3 cellular contexts compared by ENCODE assay signal in the genomic region with DNA sequence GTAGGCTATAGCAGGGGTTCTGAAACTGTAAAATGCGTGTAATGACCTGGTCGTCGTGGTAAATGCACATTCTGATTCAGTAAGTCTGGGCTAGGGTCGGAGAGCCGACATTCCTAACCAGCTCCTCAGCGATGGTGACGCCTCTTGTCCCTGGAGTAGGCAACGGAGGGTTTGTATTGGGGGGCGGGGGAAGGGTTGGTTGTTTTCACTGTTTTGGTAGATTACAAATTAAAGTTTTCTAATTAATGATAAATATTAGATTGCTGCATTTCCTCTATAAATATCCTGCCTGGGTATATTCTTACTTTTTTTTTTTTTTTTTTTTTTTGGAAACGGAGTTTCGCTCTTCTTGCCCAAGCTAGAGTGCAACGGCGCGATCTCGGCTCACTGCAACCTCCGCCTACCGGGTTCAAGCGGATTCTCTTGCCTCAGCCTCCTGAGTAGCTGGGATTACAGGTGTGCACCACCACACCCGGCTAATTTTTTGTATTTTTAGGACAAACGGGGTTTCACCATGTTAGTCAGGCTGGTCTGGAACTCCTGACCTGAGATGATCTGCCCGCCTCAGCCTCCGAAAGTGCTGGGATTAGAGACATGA.
A peak's percentile ranks its signal among the peaks of the same experiment; 100 is the strongest.
TF ChIP-seq lines count a peak whose summit lies in the region.

No MANE protein-coding gene starts in this region.

TF ChIP-seq in SK-N-SH, 30 proteins besides CTCF, POLR2A, EP300 and RAD21:
- TF ChIP-seq FOXJ3 (CRISPR knock-in tag; IDR thresholded peaks at IDR 0.05) (no peak), CHD2 (IDR thresholded peaks at IDR 0.05; ENCODE audit: low read length, partially characterized antibody) (no peak), REST (IDR thresholded peaks at IDR 0.05; ENCODE audit: low read depth, low read length) (no peak), EZH2phosphoT487 (IDR thresholded peaks at IDR 0.05; ENCODE audit: borderline replicate concordance, low read depth) (no peak), MAX (IDR thresholded peaks at IDR 0.05; ENCODE audit: low read depth) (no peak), FOSL2 (IDR thresholded peaks at IDR 0.05; ENCODE audit: borderline replicate concordance, low read depth) (no peak), TAF1 (IDR thresholded peaks at IDR 0.05; ENCODE audit: borderline replicate concordance, low read depth, low read length) (no peak)
- TF ChIP-seq, protein P1, sequence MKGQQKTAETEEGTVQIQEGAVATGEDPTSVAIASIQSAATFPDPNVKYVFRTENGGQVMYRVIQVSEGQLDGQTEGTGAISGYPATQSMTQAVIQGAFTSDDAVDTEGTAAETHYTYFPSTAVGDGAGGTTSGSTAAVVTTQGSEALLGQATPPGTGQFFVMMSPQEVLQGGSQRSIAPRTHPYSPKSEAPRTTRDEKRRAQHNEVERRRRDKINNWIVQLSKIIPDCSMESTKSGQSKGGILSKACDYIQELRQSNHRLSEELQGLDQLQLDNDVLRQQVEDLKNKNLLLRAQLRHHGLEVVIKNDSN (IDR thresholded peaks at IDR 0.05; ENCODE audit: borderline replicate concordance, low read depth): no peak
- TF ChIP-seq, protein P2, sequence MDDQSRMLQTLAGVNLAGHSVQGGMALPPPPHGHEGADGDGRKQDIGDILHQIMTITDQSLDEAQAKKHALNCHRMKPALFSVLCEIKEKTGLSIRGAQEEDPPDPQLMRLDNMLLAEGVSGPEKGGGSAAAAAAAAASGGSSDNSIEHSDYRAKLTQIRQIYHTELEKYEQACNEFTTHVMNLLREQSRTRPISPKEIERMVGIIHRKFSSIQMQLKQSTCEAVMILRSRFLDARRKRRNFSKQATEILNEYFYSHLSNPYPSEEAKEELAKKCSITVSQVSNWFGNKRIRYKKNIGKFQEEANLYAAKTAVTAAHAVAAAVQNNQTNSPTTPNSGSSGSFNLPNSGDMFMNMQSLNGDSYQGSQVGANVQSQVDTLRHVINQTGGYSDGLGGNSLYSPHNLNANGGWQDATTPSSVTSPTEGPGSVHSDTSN (IDR thresholded peaks at IDR 0.05): no peak

TF ChIP-seq in SK-N-SH treated with all-trans-retinoic acid at 6 μM for 48 hours, 23 proteins besides CTCF, POLR2A, EP300 and RAD21 (continues in another document):
- TF ChIP-seq TSHZ2 (CRISPR knock-in tag; IDR thresholded peaks at IDR 0.05): no peak
- TF ChIP-seq RARB (CRISPR knock-in tag; IDR thresholded peaks at IDR 0.05): no peak
- TF ChIP-seq ZNF70 (CRISPR knock-in tag; IDR thresholded peaks at IDR 0.05): no peak
- TF ChIP-seq GLIS3 (CRISPR knock-in tag; IDR thresholded peaks at IDR 0.05): no peak
- TF ChIP-seq TCF4 (CRISPR knock-in tag; IDR thresholded peaks at IDR 0.05; ENCODE audit: borderline replicate concordance): no peak
- TF ChIP-seq, protein P3, sequence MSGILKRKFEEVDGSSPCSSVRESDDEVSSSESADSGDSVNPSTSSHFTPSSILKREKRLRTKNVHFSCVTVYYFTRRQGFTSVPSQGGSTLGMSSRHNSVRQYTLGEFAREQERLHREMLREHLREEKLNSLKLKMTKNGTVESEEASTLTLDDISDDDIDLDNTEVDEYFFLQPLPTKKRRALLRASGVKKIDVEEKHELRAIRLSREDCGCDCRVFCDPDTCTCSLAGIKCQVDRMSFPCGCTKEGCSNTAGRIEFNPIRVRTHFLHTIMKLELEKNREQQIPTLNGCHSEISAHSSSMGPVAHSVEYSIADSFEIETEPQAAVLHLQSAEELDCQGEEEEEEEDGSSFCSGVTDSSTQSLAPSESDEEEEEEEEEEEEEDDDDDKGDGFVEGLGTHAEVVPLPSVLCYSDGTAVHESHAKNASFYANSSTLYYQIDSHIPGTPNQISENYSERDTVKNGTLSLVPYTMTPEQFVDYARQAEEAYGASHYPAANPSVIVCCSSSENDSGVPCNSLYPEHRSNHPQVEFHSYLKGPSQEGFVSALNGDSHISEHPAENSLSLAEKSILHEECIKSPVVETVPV (CRISPR knock-in tag; IDR thresholded peaks at IDR 0.05): no peak
- no peak for TF ChIP-seq TOX (CRISPR knock-in tag; IDR thresholded peaks at IDR 0.05; ENCODE audit: borderline replicate concordance)
- no peak for TF ChIP-seq BACH2 (CRISPR knock-in tag; IDR thresholded peaks at IDR 0.05; ENCODE audit: borderline replicate concordance)
- no peak for TF ChIP-seq PPARA (CRISPR knock-in tag; IDR thresholded peaks at IDR 0.05; ENCODE audit: borderline replicate concordance)
- TF ChIP-seq ZFP30 (CRISPR knock-in tag; IDR thresholded peaks at IDR 0.05): no peak
- TF ChIP-seq CSDC2 (CRISPR knock-in tag; IDR thresholded peaks at IDR 0.05): no peak
- no peak for TF ChIP-seq CREB5 (CRISPR knock-in tag; IDR thresholded peaks at IDR 0.05; ENCODE audit: low read depth)
- TF ChIP-seq ZNF8 (CRISPR knock-in tag; IDR thresholded peaks at IDR 0.05): no peak
- no peak for TF ChIP-seq ZC3H10 (CRISPR knock-in tag; IDR thresholded peaks at IDR 0.05)
- TF ChIP-seq ZNF565 (CRISPR knock-in tag; conservative IDR thresholded peaks at IDR 0.05; ENCODE audit: low read depth): no peak
- TF ChIP-seq SNAI2 (CRISPR knock-in tag; IDR thresholded peaks at IDR 0.05): no peak
- TF ChIP-seq PATZ1 (CRISPR knock-in tag; IDR thresholded peaks at IDR 0.05; ENCODE audit: borderline replicate concordance): no peak

TF ChIP-seq in IMR-90, 13 proteins besides CTCF, POLR2A, EP300 and RAD21 (continued from another document):
- TF ChIP-seq ELK1 (IDR thresholded peaks at IDR 0.05; ENCODE audit: borderline replicate concordance, low read depth, low read length) (no peak), BHLHE40 (IDR thresholded peaks at IDR 0.05; ENCODE audit: low read depth, low read length) (0 out of 2 replicates have a peak, but pooled peaks have one; percentile 0), CEBPB (IDR thresholded peaks at IDR 0.05; ENCODE audit: low read depth, low read length) (no peak), NFE2L2 (IDR thresholded peaks at IDR 0.05; ENCODE audit: low read depth, low read length) (no peak), FOS (IDR thresholded peaks at IDR 0.05; ENCODE audit: low read depth, low read length) (peak; percentile 24; the same call in 1 of the 2 replicates), CHD1 (IDR thresholded peaks at IDR 0.05; ENCODE audit: low read depth, low read length) (no peak)
